In the genomic region with DNA sequence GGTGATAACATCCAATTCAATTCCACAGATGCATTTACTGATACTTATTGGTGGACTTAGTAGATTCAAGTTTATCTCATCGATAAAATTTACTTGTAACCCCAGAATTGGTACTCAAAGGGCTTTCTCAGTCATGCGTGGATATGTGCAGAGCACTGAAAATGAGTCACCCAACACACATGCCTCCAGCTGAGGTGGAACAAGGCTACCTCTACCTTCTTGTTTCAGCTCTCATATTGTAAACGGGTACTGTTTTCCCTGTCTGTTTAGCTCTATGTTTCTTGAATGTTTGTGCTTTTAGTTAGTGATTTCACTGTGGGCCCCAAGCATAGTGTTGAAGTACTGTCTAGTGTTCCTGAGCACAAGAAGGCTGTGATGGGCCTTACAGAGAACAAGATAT, we compare ENCODE assay signal across 24 cellular contexts. TPM values are rescaled to one million over a fixed set of nuclear protein-coding genes. Genes with fewer than 3 reads are reported as not detected.
DNase-seq lines count a peak whose midpoint lies in the region; ATAC-seq and TF ChIP-seq lines count a peak whose summit lies in the region.
"Had no signal": no experiment of that assay in that cellular context is flagged by ENCODE, and none has a peak within 500 bp of the region (broad histone marks: within the 10 kb centered on the region; RNA-seq: fewer than 3 reads in every experiment).

No MANE protein-coding gene starts in this region.

- H3K36me3 Mint-ChIP-seq in CD4-positive, alpha-beta T cell (ENCODE audit: low read depth): peaks cover 4% of the 10 kb centered on the region
- H3K36me3 Mint-ChIP-seq in CD8-positive, alpha-beta memory T cell: peaks cover 4 to 6% (median 4%) of the 10 kb centered on the region in 3 donors
- H3K36me3 Mint-ChIP-seq in T-cell: no peaks in the 10 kb centered on the region

- TF ChIP-seq CTCF in CD4-positive, alpha-beta T cell (IDR thresholded peaks at IDR 0.05): no peak
- no peak for TF ChIP-seq CTCF in VCaP (conservative IDR thresholded peaks at IDR 0.05)

- POLR2A ChIA-PET in CD4-positive, alpha-beta T cell (lab: Charles Lee): interaction anchor here (1.1 kb wide), 1 partner anchor 10 kb away, joined by 4 read pairs; no protein-coding TSS in a partner anchor
- POLR2A ChIA-PET in CD8-positive, alpha-beta memory T cell (lab: Charles Lee): no interaction called here
- POLR2A ChIA-PET in T-cell (lab: Charles Lee): interaction anchor here (0.7 to 1.0 kb wide), 2 partner anchors 53 to 365 kb away, joined by 3 to 4 read pairs; no protein-coding TSS in a partner anchor

- H3K4me3 Mint-ChIP-seq in CD4-positive, alpha-beta T cell: no peak overlapping the region
- H3K4me3 Mint-ChIP-seq in CD8-positive, alpha-beta memory T cell: peak overlapping the region in 1 of 7 donors; percentile 68
- no peak overlapping the region for H3K4me3 Mint-ChIP-seq in T-cell

- H3K4me1 Mint-ChIP-seq in CD4-positive, alpha-beta T cell (ENCODE audit: low read depth): peaks cover 17% of the 10 kb centered on the region
- H3K4me1 Mint-ChIP-seq in CD8-positive, alpha-beta memory T cell: peaks cover 19 to 30% (median 20%) of the 10 kb centered on the region in 3 donors
- peaks cover 23 to 24% (median 24%) of the 10 kb centered on the region in 3 donors for H3K4me1 Mint-ChIP-seq in T-cell

- H3K4me1 ChIP-seq in CD8-positive, alpha-beta memory T cell (ENCODE audit: insufficient read depth, low read length): peaks cover 16% of the 10 kb centered on the region
- H3K4me1 ChIP-seq: pancreas, right lobe of liver had no signal

- CTCF ChIA-PET in CD4-positive, alpha-beta T cell (lab: Charles Lee): no interaction called here
- CTCF ChIA-PET in CD8-positive, alpha-beta memory T cell (lab: Charles Lee): no interaction called here
- CTCF ChIA-PET in T-cell (lab: Charles Lee): no interaction called here

- peak overlapping the region; percentile 88 for H3K27ac Mint-ChIP-seq in CD4-positive, alpha-beta T cell
- peak overlapping the region in 7 of 8 donors; percentile 1 to 75 (median 30) for H3K27ac Mint-ChIP-seq in CD8-positive, alpha-beta memory T cell
- no peak overlapping the region for H3K27ac Mint-ChIP-seq in T-cell
- H3K27ac Mint-ChIP-seq: activated naive CD4-positive, alpha-beta T cell treated with anti-CD3 and anti-CD28 coated beads for 36 hours; T-helper 17 cell had no signal

- no peaks in the 10 kb centered on the region for H3K27me3 Mint-ChIP-seq in CD4-positive, alpha-beta T cell
- no peaks in the 10 kb centered on the region for H3K27me3 Mint-ChIP-seq in CD8-positive, alpha-beta memory T cell
- H3K27me3 Mint-ChIP-seq in T-cell: no peaks in the 10 kb centered on the region
- H3K27me3 Mint-ChIP-seq: T-helper 17 cell had no signal

- H3K27me3 ChIP-seq in CD4-positive, alpha-beta T cell (ENCODE audit: control insufficient read depth, insufficient read depth, low read length): no peaks in the 10 kb centered on the region
- H3K27me3 ChIP-seq in CD8-positive, alpha-beta memory T cell (ENCODE audit: insufficient read depth, low read length, poor library complexity, severe bottlenecking): no peaks in the 10 kb centered on the region
- H3K27me3 ChIP-seq: esophagus squamous epithelium, gastrocnemius medialis, pancreas, right lobe of liver, thyroid gland had no signal

- no peak for DNase-seq in CD4-positive, alpha-beta T cell
- DNase-seq in CD8-positive, alpha-beta memory T cell: no peak
- DNase-seq in medulla oblongata (ENCODE audit: extremely low spot score): peak; percentile 13
- DNase-seq in NAMALWA (ENCODE audit: low spot score): no peak
- no peak for DNase-seq in activated T-cell treated with anti-CD3 and anti-CD28 coated beads for 4 hours
- no peak for DNase-seq in T-cell
- DNase-seq: activated naive CD4-positive, alpha-beta T cell treated with anti-CD3 and anti-CD28 coated beads for 36 hours; amygdala; DMS153; esophagus squamous epithelium; gastrocnemius medialis; NCI-H1092; NCI-H187 treated with DMSO at 0.1 percent for 48 hours; pancreas; right lobe of liver; stimulated activated naive CD8-positive, alpha-beta T cell treated with anti-CD3 and anti-CD28 coated beads, Interleukin-15, Interleukin-2, amounts not matched to agents 100 U/mL and 50 U/mL, for 24 hours; T-helper 17 cell; thyroid gland had no signal

- H3K4me3 ChIP-seq in CD8-positive, alpha-beta memory T cell (ENCODE audit: low read length): no peak overlapping the region
- H3K4me3 ChIP-seq: coronary artery, esophagus squamous epithelium, gastrocnemius medialis, pancreas, right lobe of liver, thyroid gland had no signal

- intact Hi-C loops in CD4-positive, alpha-beta T cell (cut with DNase I, micrococcal nuclease): loop anchor here in 1 of 2 experiments (10.0 kb wide), 1 partner anchor 48 kb away; no protein-coding TSS in a partner anchor

- no peak overlapping the region for H3K27ac ChIP-seq in CD4-positive, alpha-beta T cell (ENCODE audit: low read depth, low read length)
- no peak overlapping the region for H3K27ac ChIP-seq in CD8-positive, alpha-beta memory T cell (ENCODE audit: low read depth, low read length)
- H3K27ac ChIP-seq in VCaP: peak overlapping the region; percentile 82
- H3K27ac ChIP-seq: coronary artery, esophagus squamous epithelium, gastrocnemius medialis, HL-60, pancreas, right lobe of liver, RWPE1, SK-N-MC, thyroid gland had no signal

- no peak for ATAC-seq in CD4-positive, alpha-beta T cell (ENCODE audit: poor library complexity)
- no peak for ATAC-seq in T-cell (replicated peaks in 1 of 4)
- ATAC-seq: gastrocnemius medialis; pancreas; stimulated activated naive CD8-positive, alpha-beta T cell treated with anti-CD3 and anti-CD28 coated beads, Interleukin-15, Interleukin-2, amounts not matched to agents 100 U/mL and 50 U/mL, for 24 hours; T-helper 17 cell had no signal

- H3K36me3 ChIP-seq in CD8-positive, alpha-beta memory T cell (ENCODE audit: insufficient read depth, low read length): no peaks in the 10 kb centered on the region
- H3K36me3 ChIP-seq: esophagus squamous epithelium, gastrocnemius medialis, pancreas, right lobe of liver, thyroid gland had no signal

- H3K9me3 ChIP-seq in CD4-positive, alpha-beta T cell (ENCODE audit: control insufficient read depth, low read length): no peaks in the 10 kb centered on the region
- H3K9me3 ChIP-seq in CD8-positive, alpha-beta memory T cell (ENCODE audit: low read length): no peaks in the 10 kb centered on the region
- H3K9me3 ChIP-seq: esophagus squamous epithelium, gastrocnemius medialis, pancreas, right lobe of liver, thyroid gland had no signal

- no peaks in the 10 kb centered on the region for H3K9me3 Mint-ChIP-seq in CD4-positive, alpha-beta T cell
- H3K9me3 Mint-ChIP-seq in CD8-positive, alpha-beta memory T cell: no peaks in the 10 kb centered on the region
- no peaks in the 10 kb centered on the region for H3K9me3 Mint-ChIP-seq in T-cell

RNA-seq across cellular contexts. Expression of gene LRRC63, which starts 1.5 kb away (rescaled TPM):
- total RNA-seq in CD4-positive, alpha-beta T cell: under 1 TPM in 1 of 2 experiments, not detected in 1; 0.17 TPM
- under 1 TPM; 0.55 TPM for total RNA-seq in CD8-positive, alpha-beta memory T cell
- polyA plus RNA-seq in CD8-positive, alpha-beta memory T cell: not detected
- total RNA-seq in T-cell: under 1 TPM; 0.43 to 0.82 (median 0.54) TPM
- total RNA-seq: esophagus squamous epithelium, gastrocnemius medialis had no signal
- polyA plus RNA-seq: neural cell, pancreas had no signal

RNA-seq across cellular contexts. Expression of gene LCP1, which starts 31.3 kb away (rescaled TPM):
- 100 to 1,000 TPM; 266 to 276 TPM for total RNA-seq in CD4-positive, alpha-beta T cell
- 100 to 1,000 TPM; 838 to 869 TPM for total RNA-seq in CD8-positive, alpha-beta memory T cell
- 1,545 TPM for polyA plus RNA-seq in CD8-positive, alpha-beta memory T cell
- total RNA-seq in T-cell: 100 to 1,000 TPM; 338 to 574 (median 413) TPM

Comparison
In these comparisons a context has a peak if more than half of its experiments do, and no peak if none do; other contexts are left out.
1. H3K27ac Mint-ChIP-seq: peak in CD4-positive, alpha-beta T cell (single experiment) and CD8-positive, alpha-beta memory T cell (7 of 8); none in T-cell (0 of 2).